Comparison of ENCODE assay signal across 21 cellular contexts in genomic region chr7:51543801-51544553, GRCh38.
A peak's percentile ranks its signal among the peaks of the same experiment; 100 is the strongest.
DNase-seq lines count a peak whose midpoint lies in the region; ATAC-seq lines count a peak whose summit lies in the region.
"Had no signal": no experiment of that assay in that cellular context is flagged by ENCODE, and none has a peak within 500 bp of the region (broad histone marks: within the 10 kb centered on the region; RNA-seq: fewer than 3 reads in every experiment).

No MANE protein-coding gene starts in this region.

- ATAC-seq in T-helper 17 cell (no peak), HG03139 (IDR thresholded peaks at IDR 0.05; ENCODE audit: unreplicated experiment) (no peak)
- ATAC-seq: activated naive CD8-positive, alpha-beta T cell treated with anti-CD3 and anti-CD28 coated beads, Interleukin-2, amount 50 U/mL, for 24 hours; HepG2; left colon; natural killer cell; stimulated activated memory B cell treated with anti-CD40 and anti-IgM and Interleukin-4, amounts not matched to agents 10 μg/mL and 1 μg/mL and 100 μg/mL, for 72 hours had no signal

- H3K9me3 ChIP-seq in T-helper 17 cell (ENCODE audit: control insufficient read depth, low read length, poor library complexity, severe bottlenecking) = no peaks in the 10 kb centered on the region
- H3K9me3 ChIP-seq: HAP-1 had no signal

- H3K27ac Mint-ChIP-seq in T-helper 17 cell = no peak overlapping the region
- H3K27ac Mint-ChIP-seq: activated naive CD8-positive, alpha-beta T cell treated with anti-CD3 and anti-CD28 coated beads, Interleukin-2, amount 50 U/mL, for 24 hours; activated T-helper 2 cell treated with anti-CD3 and anti-CD28 coated beads, Interferon-gamma antibody, Interleukin-2, Interleukin-4, amounts not matched to agents 10 μg/mL and 5 μg/mL and 100 μg/mL, durations not matched to agents 14 hours and 24 hours and 36 hours; CD14-positive monocyte; natural killer cell; stimulated activated memory B cell treated with anti-CD40 and anti-IgM and Interleukin-4, amounts not matched to agents 10 μg/mL and 1 μg/mL and 100 μg/mL, for 72 hours had no signal

- DNase-seq in DMS53 (lab: John Stamatoyannopoulos, UW) (peak; percentile 99), NCI-H1105 treated with DMSO at 0.1 percent for 48 hours (lab: John Stamatoyannopoulos, UW) (peak; percentile 62), NCI-H748 treated with DMSO at 0.1 percent for 48 hours (lab: John Stamatoyannopoulos, UW) (peak; percentile 97), iPS-NIHi7 (ENCODE audit: extremely low spot score) (peak; percentile 6), NCI-H1048 (lab: John Stamatoyannopoulos, UW) (no peak), T-helper 17 cell (no peak), COLO829 (ENCODE audit: low spot score) (no peak)
- DNase-seq: activated CD4-positive, alpha-beta T cell treated with anti-CD3 and anti-CD28 coated beads, Interleukin-2, amount 50 U/mL, for 1 hour; activated naive CD8-positive, alpha-beta T cell treated with anti-CD3 and anti-CD28 coated beads, Interleukin-2, amount 50 U/mL, for 24 hours; brain microvascular endothelial cell; DND-41; left colon; natural killer cell; NCI-H1436; SW 1271 had no signal

- H3K4me1 Mint-ChIP-seq in T-helper 17 cell = no peaks in the 10 kb centered on the region
- H3K4me1 Mint-ChIP-seq: activated naive CD8-positive, alpha-beta T cell treated with anti-CD3 and anti-CD28 coated beads, Interleukin-2, amount 50 U/mL, for 24 hours; CD14-positive monocyte; natural killer cell; stimulated activated memory B cell treated with anti-CD40 and anti-IgM and Interleukin-4, amounts not matched to agents 10 μg/mL and 1 μg/mL and 100 μg/mL, for 72 hours had no signal

- no peaks in the 10 kb centered on the region for H3K36me3 Mint-ChIP-seq in T-helper 17 cell (ENCODE audit: low read depth)
- H3K36me3 Mint-ChIP-seq: CD14-positive monocyte; stimulated activated memory B cell treated with anti-CD40 and anti-IgM and Interleukin-4, amounts not matched to agents 10 μg/mL and 1 μg/mL and 100 μg/mL, for 72 hours had no signal

- no peak overlapping the region for H3K4me3 Mint-ChIP-seq in T-helper 17 cell
- H3K4me3 Mint-ChIP-seq: activated naive CD8-positive, alpha-beta T cell treated with anti-CD3 and anti-CD28 coated beads, Interleukin-2, amount 50 U/mL, for 24 hours; CD14-positive monocyte; natural killer cell; stimulated activated memory B cell treated with anti-CD40 and anti-IgM and Interleukin-4, amounts not matched to agents 10 μg/mL and 1 μg/mL and 100 μg/mL, for 72 hours had no signal

- H3K27me3 Mint-ChIP-seq in T-helper 17 cell = no peaks in the 10 kb centered on the region
- H3K27me3 Mint-ChIP-seq: activated naive CD8-positive, alpha-beta T cell treated with anti-CD3 and anti-CD28 coated beads, Interleukin-2, amount 50 U/mL, for 24 hours; stimulated activated memory B cell treated with anti-CD40 and anti-IgM and Interleukin-4, amounts not matched to agents 10 μg/mL and 1 μg/mL and 100 μg/mL, for 72 hours had no signal

Comparison
In these comparisons a context has a peak if more than half of its experiments do, and no peak if none do; other contexts are left out.
1. DNase-seq: peak in DMS53 (single experiment), NCI-H1105 treated with DMSO at 0.1 percent for 48 hours (single experiment), NCI-H748 treated with DMSO at 0.1 percent for 48 hours (single experiment) and iPS-NIHi7 (single experiment); none in NCI-H1048 (single experiment), T-helper 17 cell (0 of 3) and COLO829 (single experiment).